In the genomic region with DNA sequence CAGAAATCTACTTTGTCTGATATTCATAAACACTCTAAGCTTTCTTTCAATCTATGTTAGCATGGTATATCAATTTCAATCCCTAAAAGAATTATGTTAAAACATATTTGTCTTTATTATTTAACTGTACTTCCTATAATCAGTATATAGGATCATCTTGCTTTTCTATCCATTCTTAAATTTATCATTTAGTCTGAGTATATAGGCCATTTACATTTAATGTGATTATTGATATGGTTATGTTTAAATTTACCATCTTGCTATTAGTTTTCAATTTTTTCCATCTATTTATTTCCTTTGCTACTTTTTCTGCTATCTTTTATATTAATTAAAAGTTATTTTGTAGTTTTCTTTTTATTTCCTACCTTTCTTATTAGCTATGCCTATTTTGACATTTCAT, we compare ENCODE assay signal across 20 cellular contexts.
DNase-seq lines count a peak whose midpoint lies in the region; ATAC-seq and FAIRE-seq lines count a peak whose summit lies in the region.
"Had no signal": no experiment of that assay in that cellular context is flagged by ENCODE, and none has a peak within 500 bp of the region (broad histone marks: within the 10 kb centered on the region; RNA-seq: fewer than 3 reads in every experiment).

No MANE protein-coding gene starts in this region.

- ATAC-seq in GM18870 (IDR thresholded peaks at IDR 0.05; ENCODE audit: unreplicated experiment): no peak
- ATAC-seq: CD8-positive, alpha-beta T cell had no signal

- H3K4me1 ChIP-seq in small intestine (ENCODE audit: control insufficient read depth in 2 of 2, insufficient read depth in 1 of 2, low read depth in 1 of 2, low read length in 1 of 2): no peaks in the 10 kb centered on the region
- H3K4me1 ChIP-seq: BE2C, BLaER1, Caco-2 had no signal

- no peaks in the 10 kb centered on the region for H3K27me3 ChIP-seq in small intestine (ENCODE audit: control insufficient read depth in 2 of 2, insufficient read depth in 2 of 2, low read length in 2 of 2)
- H3K27me3 ChIP-seq in H7 (ENCODE audit: control insufficient read depth, insufficient read depth, low read length): no peaks in the 10 kb centered on the region
- H3K27me3 ChIP-seq: BLaER1 had no signal

- H3K4me3 ChIP-seq in small intestine (ENCODE audit: low read depth in 1 of 2, low read length in 2 of 2): no peak overlapping the region
- no peak overlapping the region for H3K4me3 ChIP-seq in H7 (ENCODE audit: insufficient read depth, low read depth, low read length)
- H3K4me3 ChIP-seq: BLaER1 had no signal

- H3K9me3 ChIP-seq in small intestine (ENCODE audit: control insufficient read depth, low read depth): no peaks in the 10 kb centered on the region
- H3K9me3 ChIP-seq: BE2C, BLaER1, Caco-2 had no signal

- peak; percentile 15 for FAIRE-seq in RCC 7860 (lab: Jason Lieb, UNC)
- FAIRE-seq in endometrium (lab: Jason Lieb, UNC): peak; percentile 62
- peak; percentile 51 for FAIRE-seq in small intestine (lab: Jason Lieb, UNC)
- FAIRE-seq: D721Med, GM12891, GM19239 had no signal

- H3K36me3 ChIP-seq in small intestine (ENCODE audit: control insufficient read depth in 2 of 2, insufficient read depth in 2 of 2, low read length in 2 of 2) (no peaks in the 10 kb centered on the region), H7 (replicated peaks; ENCODE audit: control insufficient read depth, insufficient read depth, low read length) (no peaks in the 10 kb centered on the region)
- H3K36me3 ChIP-seq: BE2C, BLaER1 had no signal

- H3K27ac ChIP-seq in small intestine (ENCODE audit: low read depth in 1 of 2, low read length in 1 of 2): no peak overlapping the region
- H3K27ac ChIP-seq: BLaER1 had no signal

- DNase-seq in RCC 7860 (ENCODE audit: low spot score) (no peak), small intestine (no peak), H7 (no peak), amniotic stem cell (lab: John Stamatoyannopoulos, UW) (no peak)
- DNase-seq: 8988T; ACHN; BE2C; C1 segment of cervical spinal cord; Caco-2; Calu3; CD4-positive, alpha-beta T cell; CD8-positive, alpha-beta T cell; DMS79 treated with DMSO at 0.1 percent for 48 hours; GF-D8 had no signal
